ENCODE assay signal across 1 cellular context in genomic region chr4:163228648-163229047, GRCh38.
TF ChIP-seq lines count a peak whose summit lies in the region.

No MANE protein-coding gene starts in this region.

TF ChIP-seq in HEK293, 187 proteins besides CTCF, POLR2A, EP300 and RAD21 (continued from another document):
- no peak for TF ChIP-seq ZNF26 (tag by site-specific recombination; IDR thresholded peaks at IDR 0.05)
- TF ChIP-seq SCRT2 (tag by site-specific recombination; IDR thresholded peaks at IDR 0.05) = no peak
- TF ChIP-seq ZFP37 (tag by site-specific recombination; IDR thresholded peaks at IDR 0.05) = no peak
- TF ChIP-seq ZNF660 (tag by site-specific recombination; IDR thresholded peaks at IDR 0.05) = no peak
- no peak for TF ChIP-seq ZNF121 (tag by site-specific recombination; IDR thresholded peaks at IDR 0.05)
- TF ChIP-seq ZNF324 (tag by site-specific recombination; IDR thresholded peaks at IDR 0.05) = no peak
- TF ChIP-seq ZNF426 (tag by site-specific recombination; IDR thresholded peaks at IDR 0.05) = peak; percentile 81
- no peak for TF ChIP-seq ZNF311 (tag by site-specific recombination; IDR thresholded peaks at IDR 0.05; ENCODE audit: borderline replicate concordance)
- TF ChIP-seq ZSCAN5A (tag by site-specific recombination; IDR thresholded peaks at IDR 0.05) = no peak
